ENCODE assay signal across 14 cellular contexts in genomic region chr4:80173841-80174240, GRCh38. TPM values are rescaled to one million over a fixed set of nuclear protein-coding genes. Genes with fewer than 3 reads are reported as not detected.
A peak's percentile ranks its signal among the peaks of the same experiment; 100 is the strongest.
DNase-seq lines count a peak whose midpoint lies in the region; ATAC-seq, FAIRE-seq and TF ChIP-seq lines count a peak whose summit lies in the region.
"Had no signal": no experiment of that assay in that cellular context is flagged by ENCODE, and none has a peak within 500 bp of the region (broad histone marks: within the 10 kb centered on the region; RNA-seq: fewer than 3 reads in every experiment).

No MANE protein-coding gene starts in this region.

- no TSS peak for BruUV-seq in Panc1 (replicated peaks; lab: Mats Ljungman, UMichigan)
- no TSS peak for BruUV-seq in endothelial cell of umbilical vein (replicated peaks; lab: Mats Ljungman, UMichigan)

- ATAC-seq in activated naive CD4-positive, alpha-beta T cell treated with anti-CD3 and anti-CD28 coated beads, Interleukin-2, amount 50 U/mL, for 72 hours, result peak; percentile 6 to 9
- ATAC-seq in Panc1, result 0 out of 2 replicates have a peak, but pooled peaks have one; percentile 48
- peak; percentile 21 for ATAC-seq in stimulated activated naive CD8-positive, alpha-beta T cell treated with anti-CD3 and anti-CD28 coated beads, Interleukin-15, amount 100 ng/mL, for 72 hours
- ATAC-seq: left lung had no signal

- peak overlapping the region; percentile 35 for H3K4me2 ChIP-seq in endothelial cell of umbilical vein (ENCODE audit: insufficient read depth, low read length)

- no peaks in the 10 kb centered on the region for H4K20me1 ChIP-seq in endothelial cell of umbilical vein (replicated peaks; ENCODE audit: control insufficient read depth, extremely low read depth, insufficient read depth, low read length)

- no peaks in the 10 kb centered on the region for H3K9me1 ChIP-seq in endothelial cell of umbilical vein (replicated peaks; ENCODE audit: control insufficient read depth, extremely low read depth, insufficient read depth, low read length)

- H3K9me3 Mint-ChIP-seq in activated naive CD4-positive, alpha-beta T cell treated with anti-CD3 and anti-CD28 coated beads, Interleukin-2, amount 50 U/mL, for 72 hours, result peaks cover 1 to 11% of the 10 kb centered on the region in 2 donors
- peaks cover 4 to 24% of the 10 kb centered on the region in 2 donors for H3K9me3 Mint-ChIP-seq in stimulated activated naive CD8-positive, alpha-beta T cell treated with anti-CD3 and anti-CD28 coated beads, Interleukin-15, amount 100 ng/mL, for 72 hours

- H3K36me3 ChIP-seq in Panc1 (ENCODE audit: control insufficient read depth, insufficient read depth, low read length) (no peaks in the 10 kb centered on the region), endothelial cell of umbilical vein (ENCODE audit: control insufficient read depth in 2 of 2, extremely low read depth in 1 of 2, insufficient read depth in 2 of 2, low read length in 2 of 2) (no peaks in the 10 kb centered on the region)
- H3K36me3 ChIP-seq: left lung, ovary had no signal

- H3K79me2 ChIP-seq in endothelial cell of umbilical vein (ENCODE audit: control insufficient read depth, insufficient read depth, low read length), result no peaks in the 10 kb centered on the region

- no peak for TF ChIP-seq POLR2A in endothelial cell of umbilical vein (IDR thresholded peaks at IDR 0.05; ENCODE audit: low read depth, low read length)

- POLR2A ChIA-PET in Panc1 (lab: Charles Lee) (no interaction called here), endothelial cell of umbilical vein (lab: Charles Lee) (no interaction called here)

- TF ChIP-seq CTCF in Panc1 (IDR thresholded peaks at IDR 0.05) (no peak), endothelial cell of umbilical vein (IDR thresholded peaks at IDR 0.05; ENCODE audit: extremely low read depth in 1 of 2, insufficient read depth in 1 of 2, low read depth in 1 of 2, low read length in 2 of 2) (no peak)

- H3K27me3 ChIP-seq in Panc1 (ENCODE audit: control insufficient read depth, insufficient read depth, low read length) (no peaks in the 10 kb centered on the region), endothelial cell of umbilical vein (ENCODE audit: control insufficient read depth in 2 of 2, insufficient read depth in 2 of 2, low read length in 2 of 2) (no peaks in the 10 kb centered on the region)
- H3K27me3 ChIP-seq: left lung, ovary had no signal

- H3K9me3 ChIP-seq in Panc1 (ENCODE audit: control insufficient read depth, insufficient read depth, low read depth, low read length) (peaks cover 3% of the 10 kb centered on the region; the same call in 1 of the 2 replicates), endothelial cell of umbilical vein (replicated peaks; ENCODE audit: control insufficient read depth, insufficient read depth, low read length) (no peaks in the 10 kb centered on the region)
- H3K9me3 ChIP-seq: ovary had no signal

- CTCF ChIA-PET in Panc1 (lab: Charles Lee), result no interaction called here
- CTCF ChIA-PET in endothelial cell of umbilical vein (lab: Charles Lee), result interaction anchor here (1.6 to 4.0 kb wide), 3 partner anchors 9 to 28 kb away, joined by 5 to 24 read pairs (median 5); no protein-coding TSS in a partner anchor

- dilution Hi-C loops in endothelial cell of umbilical vein (cut with MboI; ENCODE audit: extremely low pct_ligation_motif_present, low sequenced_read_pairs), result no loop called here

- no peaks in the 10 kb centered on the region for H3K4me1 ChIP-seq in Panc1 (ENCODE audit: control insufficient read depth, insufficient read depth, low read length)
- peaks cover 13% of the 10 kb centered on the region for H3K4me1 ChIP-seq in endothelial cell of umbilical vein (ENCODE audit: control insufficient read depth, extremely low read depth, insufficient read depth, low read length)
- H3K4me1 ChIP-seq: left lung had no signal

- peak; percentile 60 for FAIRE-seq in endothelial cell of umbilical vein (lab: Jason Lieb, UNC)
- no peak for FAIRE-seq in RCC 7860 (lab: Jason Lieb, UNC)

- in situ Hi-C loops in Panc1 (cut with HindIII; ENCODE audit: low pct_unique_long_range_greater_than_20kb, low sequenced_read_pairs), result no loop called here

- peak overlapping the region in 1 of 2 donors; percentile 3 for H3K4me3 Mint-ChIP-seq in stimulated activated naive CD8-positive, alpha-beta T cell treated with anti-CD3 and anti-CD28 coated beads, Interleukin-15, amount 100 ng/mL, for 72 hours
- H3K4me3 Mint-ChIP-seq: CD14-positive monocyte had no signal

- peak overlapping the region; percentile 10 to 89 for H3K27ac Mint-ChIP-seq in activated naive CD4-positive, alpha-beta T cell treated with anti-CD3 and anti-CD28 coated beads, Interleukin-2, amount 50 U/mL, for 72 hours
- peak overlapping the region in 1 of 2 donors; percentile 90 for H3K27ac Mint-ChIP-seq in stimulated activated naive CD8-positive, alpha-beta T cell treated with anti-CD3 and anti-CD28 coated beads, Interleukin-15, amount 100 ng/mL, for 72 hours

- intact Hi-C loops in Panc1 (cut with micrococcal nuclease; ENCODE audit: unreplicated experiment) (no loop called here), endothelial cell of umbilical vein (cut with micrococcal nuclease) (no loop called here)

- no peak overlapping the region for H3K9ac ChIP-seq in endothelial cell of umbilical vein (replicated peaks; ENCODE audit: extremely low read depth, insufficient read depth, low read length)

- H3K4me1 Mint-ChIP-seq in stimulated activated naive CD8-positive, alpha-beta T cell treated with anti-CD3 and anti-CD28 coated beads, Interleukin-15, amount 100 ng/mL, for 72 hours, result peaks cover 49% of the 10 kb centered on the region

- H3K4me3 ChIP-seq in Panc1 (ENCODE audit: low read depth in 2 of 2, low read length in 2 of 2), result no peak overlapping the region
- no peak overlapping the region for H3K4me3 ChIP-seq in endothelial cell of umbilical vein (replicated peaks in 1 of 3; ENCODE audit: insufficient read depth in 1 of 3, low read depth in 1 of 3, low read length in 3 of 3)
- H3K4me3 ChIP-seq: left lung, ovary had no signal

- no peak for DNase-seq in activated naive CD4-positive, alpha-beta T cell treated with anti-CD3 and anti-CD28 coated beads, Interleukin-2, amount 50 U/mL, for 72 hours (ENCODE audit: low spot score in 2 of 2)
- DNase-seq in activated naive CD4-positive, alpha-beta T cell treated with Interleukin-2 at 50 U/mL for 16 hours, result no peak
- DNase-seq in Panc1 (ENCODE audit: low read depth, low spot score) (no peak), endothelial cell of umbilical vein (ENCODE audit: low read depth, low spot score) (no peak), RCC 7860 (ENCODE audit: low spot score) (no peak), NCI-H2196 (lab: John Stamatoyannopoulos, UW; ENCODE audit: unreplicated experiment) (no peak), AG08396 (ENCODE audit: low spot score) (no peak)
- no peak for DNase-seq in stimulated activated naive CD8-positive, alpha-beta T cell treated with anti-CD3 and anti-CD28 coated beads, Interleukin-15, amount 100 ng/mL, for 72 hours
- DNase-seq: foreskin melanocyte, left lung, NCI-H1436 treated with DMSO at 0.1 percent for 48 hours, ovary, substantia nigra had no signal

- H2AFZ ChIP-seq in endothelial cell of umbilical vein (ENCODE audit: low read depth, low read length), result peak overlapping the region; percentile 54

- H3K27ac ChIP-seq in Panc1 (ENCODE audit: low read length), result no peak overlapping the region
- peak overlapping the region; percentile 48 for H3K27ac ChIP-seq in endothelial cell of umbilical vein (ENCODE audit: insufficient read depth, low read depth, low read length)
- H3K27ac ChIP-seq: left lung, ovary had no signal

- H3K27me3 Mint-ChIP-seq in stimulated activated naive CD8-positive, alpha-beta T cell treated with anti-CD3 and anti-CD28 coated beads, Interleukin-15, amount 100 ng/mL, for 72 hours, result no peaks in the 10 kb centered on the region

- peaks cover 30 to 33% of the 10 kb centered on the region in 2 donors for H3K36me3 Mint-ChIP-seq in activated naive CD4-positive, alpha-beta T cell treated with anti-CD3 and anti-CD28 coated beads, Interleukin-2, amount 50 U/mL, for 72 hours

TF ChIP-seq in endothelial cell of umbilical vein, 7 proteins besides CTCF, POLR2A, EP300 and RAD21:
- TF ChIP-seq FOS (IDR thresholded peaks at IDR 0.05; ENCODE audit: borderline replicate concordance, insufficient read depth, low read length) (no peak), MAX (IDR thresholded peaks at IDR 0.05; ENCODE audit: insufficient read depth, insufficient read length) (no peak), POLR2AphosphoS5 (IDR thresholded peaks at IDR 0.05; ENCODE audit: insufficient read depth, low read depth, low read length) (no peak), MYC (IDR thresholded peaks at IDR 0.05; ENCODE audit: low read depth, low read length) (no peak), JUN (IDR thresholded peaks at IDR 0.05; ENCODE audit: borderline replicate concordance, insufficient read depth, insufficient read length, low read depth) (no peak), EZH2 (IDR thresholded peaks at IDR 0.05; ENCODE audit: borderline replicate concordance, low read depth, low read length, severe bottlenecking) (no peak), GATA2 (IDR thresholded peaks at IDR 0.05; ENCODE audit: insufficient read depth, insufficient read length, low read depth, low read length) (no peak)

RNA-seq across cellular contexts. Expression of gene PRDM8, which starts 23.5 kb away (rescaled TPM):
- total RNA-seq in activated naive CD4-positive, alpha-beta T cell treated with anti-CD3 and anti-CD28 coated beads, Interleukin-2, amount 50 U/mL, for 72 hours, result 1 to 10 TPM in 1 of 2 donors, under 1 TPM in 1; 0.56 to 3.8 TPM
- total RNA-seq in Panc1 (2021; ENCODE audit: unreplicated experiment) (5.3 TPM), endothelial cell of umbilical vein (0.42 and 0.82 TPM in 2 replicates)
- polyA plus RNA-seq in Panc1 (2012; ENCODE audit: insufficient read length), result 3.1 TPM
- 0.28 and 0.67 TPM in 2 replicates for polyA plus RNA-seq in endothelial cell of umbilical vein
- 0.34 TPM in 2 replicates for polyA plus RNA-seq in endothelial cell of umbilical vein (2011; cell fraction: cytosol; rRNA removed)
- polyA plus RNA-seq in endothelial cell of umbilical vein (2011; cell fraction: nucleus; rRNA removed), result 2.3 and 2.5 TPM in 2 replicates
- 1.2 TPM in 2 replicates for polyA plus RNA-seq in endothelial cell of umbilical vein (2012)
- polyA minus RNA-seq in endothelial cell of umbilical vein, result 0.22 and 0.34 TPM in 2 replicates
- polyA minus RNA-seq in endothelial cell of umbilical vein (2011; cell fraction: cytosol; rRNA and poly(A)+ RNA removed), result not detected
- polyA minus RNA-seq in endothelial cell of umbilical vein (2011; cell fraction: nucleus; rRNA and poly(A)+ RNA removed), result 1.3 and 1.9 TPM in 2 replicates
